In genomic region chr17:6848545-6849179, GRCh38 we compare ENCODE assay signal across 14 cellular contexts. TPM values are rescaled to one million over a fixed set of nuclear protein-coding genes. Genes with fewer than 3 reads are reported as not detected.
"Had no signal": no experiment of that assay in that cellular context is flagged by ENCODE, and none has a peak within 500 bp of the region (broad histone marks: within the 10 kb centered on the region; RNA-seq: fewer than 3 reads in every experiment).

No MANE protein-coding gene starts in this region.

RNA-seq across cellular contexts. Expression of gene TEKT1, which starts 17.1 kb away (rescaled TPM):
- total RNA-seq: activated B cell treated with CpG ODN at 0.5 μM for 24 hours; activated CD4-positive, alpha-beta memory T cell treated with anti-CD3 and anti-CD28 coated beads for 36 hours; activated naive CD4-positive, alpha-beta T cell treated with anti-CD3 and anti-CD28 coated beads for 36 hours; activated naive CD4-positive, alpha-beta T cell treated with anti-CD3 and anti-CD28 coated beads, Interleukin-2, amount 50 U/mL, for 72 hours; activated T-cell treated with anti-CD3 and anti-CD28 coated beads, Interleukin-2, amount 50 U/mL, for 4 hours; activated T-helper 1 cell treated with anti-CD3 and anti-CD28 coated beads, Interleukin-12 subunit alpha, Interleukin-12 subunit beta, Interleukin-2, Interleukin-4 antibody, amounts not matched to agents 30 ng/mL and 10 ng/mL and 1 ng/mL, durations not matched to agents 14 hours and 24 hours and 36 hours; astrocyte; body of pancreas; breast epithelium; NCI-H460; Peyer's patch; Right ventricle myocardium inferior; SK-MEL-5; T-cell had no signal
